8 cellular contexts compared by ENCODE assay signal in genomic region chr7:73451780-73452398, GRCh38. TPM values are rescaled to one million over a fixed set of nuclear protein-coding genes. Genes with fewer than 3 reads are reported as not detected.
DNase-seq lines count a peak whose midpoint lies in the region; ATAC-seq and TF ChIP-seq lines count a peak whose summit lies in the region.

No MANE protein-coding gene starts in this region.

- POLR2A ChIA-PET in CD8-positive, alpha-beta T cell (lab: Charles Lee): interaction anchor here (0.6 kb wide), 1 partner anchor 16 kb away, joined by 3 read pairs; no protein-coding TSS in a partner anchor
- POLR2A ChIA-PET in HCT116 (lab: Charles Lee): no interaction called here

- peak; percentile 92 for TF ChIP-seq RAD21 in HCT116 (IDR thresholded peaks at IDR 0.05; ENCODE audit: low read depth)

- H3K9me3 ChIP-seq in CD8-positive, alpha-beta T cell (ENCODE audit: low read length): no peaks in the 10 kb centered on the region
- H3K9me3 ChIP-seq in HCT116 (ENCODE audit: control insufficient read depth in 1 of 2, insufficient read depth in 1 of 2, low read depth in 1 of 2, low read length in 2 of 2): no peaks in the 10 kb centered on the region
- H3K9me3 ChIP-seq in mammary epithelial cell (replicated peaks; ENCODE audit: insufficient read depth, low read length): no peaks in the 10 kb centered on the region
- H3K9me3 ChIP-seq in transverse colon: no peaks in the 10 kb centered on the region

- peaks cover 11% of the 10 kb centered on the region; the same call in 1 of the 2 replicates for H4K20me1 ChIP-seq in HCT116 (ENCODE audit: insufficient read depth)
- no peaks in the 10 kb centered on the region for H4K20me1 ChIP-seq in mammary epithelial cell (ENCODE audit: insufficient read depth, low read length)

- H3K4me3 ChIP-seq in CD8-positive, alpha-beta T cell (ENCODE audit: low read depth, low read length): no peak overlapping the region
- no peak overlapping the region for H3K4me3 ChIP-seq in HCT116 (replicated peaks in 1 of 2; ENCODE audit: low read depth in 1 of 2, low read length in 2 of 2)
- H3K4me3 ChIP-seq in mammary epithelial cell (replicated peaks in 1 of 3; ENCODE audit: insufficient read depth in 1 of 3, low read depth in 2 of 3, low read length in 3 of 3): no peak overlapping the region
- H3K4me3 ChIP-seq in transverse colon: no peak overlapping the region

- H3K9ac ChIP-seq in HCT116 (ENCODE audit: low read length) (no peak overlapping the region), mammary epithelial cell (ENCODE audit: insufficient read depth, low read length) (no peak overlapping the region)

- dilution Hi-C loops in mammary epithelial cell (cut with HindIII; ENCODE audit: low sequenced_read_pairs): no loop called here

- H3K4me2 ChIP-seq in HCT116 (ENCODE audit: low read length): no peak overlapping the region
- no peak overlapping the region for H3K4me2 ChIP-seq in mammary epithelial cell (ENCODE audit: insufficient read depth, low read depth, low read length)

- in situ Hi-C loops in mammary epithelial cell (cut with MboI; ENCODE audit: low sequenced_read_pairs in 2 of 2): loop anchor here in 1 of 2 donors (10.0 kb wide), 1 partner anchor 127 kb away; the partner anchor contains the start of genes FKBP6 and TRIM50
- in situ Hi-C loops in transverse colon (cut with MboI; ENCODE audit: low pct_ligation_motif_present in 1 of 4, low pct_unique_long_range_greater_than_20kb in 1 of 4, low sequenced_read_pairs in 3 of 4): no loop called here

- no peak for TF ChIP-seq EP300 in transverse colon (IDR thresholded peaks at IDR 0.05; ENCODE audit: low read depth)

- peaks cover 76% of the 10 kb centered on the region for H3K36me3 Mint-ChIP-seq in CD8-positive, alpha-beta T cell

- CTCF ChIA-PET in CD8-positive, alpha-beta T cell (lab: Charles Lee): interaction anchor here (0.6 to 3.3 kb wide), 23 partner anchors 9 to 282 kb away, joined by 3 to 25 read pairs (median 5); partner anchors contain the start of gene BAZ1B
- CTCF ChIA-PET in HCT116 (lab: Charles Lee) (interaction anchor here (0.6 to 1.3 kb wide), 7 partner anchors 8 to 128 kb away, joined by 3 to 12 read pairs (median 6); no protein-coding TSS in a partner anchor), mammary epithelial cell (lab: Charles Lee; ENCODE audit: low non-redundant PET) (interaction anchor here (1.3 kb wide), 1 partner anchor 109 kb away, joined by 8 read pairs; no protein-coding TSS in a partner anchor)

- no peak overlapping the region for H3K27ac Mint-ChIP-seq in CD8-positive, alpha-beta T cell

- peak; percentile 98 for TF ChIP-seq CTCF in CD8-positive, alpha-beta T cell (IDR thresholded peaks at IDR 0.05)
- TF ChIP-seq CTCF in HCT116 (IDR thresholded peaks at IDR 0.05 in 2 of 3, conservative IDR thresholded peaks at IDR 0.05 in 1 of 3; ENCODE audit: borderline replicate concordance in 1 of 3, insufficient read depth in 1 of 3, low read depth in 2 of 3, low read length in 2 of 3): peak; percentile 83 to 99 (median 95)
- TF ChIP-seq CTCF in mammary epithelial cell (conservative IDR thresholded peaks at IDR 0.05 in 1 of 2, IDR thresholded peaks at IDR 0.05 in 1 of 2; ENCODE audit: extremely low read depth in 1 of 2, insufficient read depth in 1 of 2, low read depth in 1 of 2, low read length in 2 of 2): peak; percentile 97 to 100
- TF ChIP-seq CTCF in transverse colon (IDR thresholded peaks at IDR 0.05): peak; percentile 97 to 99 (median 98)

- peaks cover 45% of the 10 kb centered on the region for H3K36me3 ChIP-seq in CD8-positive, alpha-beta T cell (ENCODE audit: insufficient read depth, low read length)
- peaks cover 53% of the 10 kb centered on the region in 2 experiments for H3K36me3 ChIP-seq in HCT116 (ENCODE audit: control insufficient read depth in 1 of 2, insufficient read depth in 2 of 2, low read length in 2 of 2)
- peaks cover 51% of the 10 kb centered on the region for H3K36me3 ChIP-seq in mammary epithelial cell (ENCODE audit: insufficient read depth, low read length)
- peaks cover 0 to 59% (median 24%) of the 10 kb centered on the region in 4 donors for H3K36me3 ChIP-seq in transverse colon

- TF ChIP-seq POLR2A in HCT116 (IDR thresholded peaks at IDR 0.05; ENCODE audit: borderline replicate concordance, extremely low read depth, insufficient read depth, insufficient read length) (no peak), transverse colon (IDR thresholded peaks at IDR 0.05) (no peak)

- peak; percentile 98 for ATAC-seq in CD8-positive, alpha-beta T cell
- peak; percentile 78 for ATAC-seq in HCT116
- no peak for ATAC-seq in HG03378 (IDR thresholded peaks at IDR 0.05; ENCODE audit: unreplicated experiment)

- H3K4me3 Mint-ChIP-seq in CD8-positive, alpha-beta T cell: no peak overlapping the region

- DNase-seq in CD8-positive, alpha-beta T cell: peak in 2 of 7 experiments; percentile 21
- peak; percentile 39 for DNase-seq in HCT116 (ENCODE audit: low read depth, low spot score)
- peak; percentile 58 for DNase-seq in NCI-H82 (lab: John Stamatoyannopoulos, UW)
- DNase-seq in mammary epithelial cell: peak; percentile 24
- DNase-seq in left kidney (ENCODE audit: low read depth, low spot score): peak; percentile 69
- DNase-seq in transverse colon: no peak
- no peak for DNase-seq in activated CD4-positive, alpha-beta T cell treated with anti-CD3 and anti-CD28 coated beads, Interleukin-2, amount 50 U/mL, for 48 hours

- H3K4me1 ChIP-seq in CD8-positive, alpha-beta T cell (ENCODE audit: insufficient read depth, low read length): no peaks in the 10 kb centered on the region
- H3K4me1 ChIP-seq in HCT116 (ENCODE audit: control insufficient read depth in 1 of 2, insufficient read depth in 2 of 2, low read length in 2 of 2): no peaks in the 10 kb centered on the region
- H3K4me1 ChIP-seq in mammary epithelial cell (ENCODE audit: insufficient read depth, low read length): no peaks in the 10 kb centered on the region
- no peaks in the 10 kb centered on the region for H3K4me1 ChIP-seq in transverse colon

- WGBS in mammary epithelial cell (ENCODE audit: low coverage, missing lambda C conversion rate): 51% methylated on average over 4 of the region's 5 CpGs
- 36 to 60% methylated on average over 3 to 5 of the region's 5 CpGs for WGBS in transverse colon (ENCODE audit: low coverage in 1 of 2), 2 donors

- H3K4me1 Mint-ChIP-seq in CD8-positive, alpha-beta T cell (ENCODE audit: low read depth): peaks cover 22% of the 10 kb centered on the region

- H3K79me2 ChIP-seq in HCT116 (ENCODE audit: insufficient read depth, low read length): peaks cover 86% of the 10 kb centered on the region
- H3K79me2 ChIP-seq in mammary epithelial cell (ENCODE audit: insufficient read depth, low read length): peaks cover 24% of the 10 kb centered on the region

- H3K9me3 Mint-ChIP-seq in CD8-positive, alpha-beta T cell: no peaks in the 10 kb centered on the region

- no peaks in the 10 kb centered on the region for H3K27me3 Mint-ChIP-seq in CD8-positive, alpha-beta T cell (ENCODE audit: low read depth)

- no TSS peak for BruUV-seq in HCT116 (replicated peaks; lab: Mats Ljungman, UMichigan)
- no TSS peak for BruUV-seq in mammary epithelial cell (replicated peaks; lab: Mats Ljungman, UMichigan)

- no peaks in the 10 kb centered on the region for H3K9me2 ChIP-seq in HCT116 (ENCODE audit: insufficient read depth)

- intact Hi-C loops in CD8-positive, alpha-beta T cell (cut with DNase I, micrococcal nuclease): loop anchor here (1.0 to 10.0 kb wide), 3 partner anchors 128 to 629 kb away; partner anchors contain the start of gene ABHD11 (in 2 of the 2)
- intact Hi-C loops in HCT116 (cut with micrococcal nuclease): loop anchor here (1.0 kb wide), 2 partner anchors 110 to 128 kb away; no protein-coding TSS in a partner anchor
- intact Hi-C loops in mammary epithelial cell (cut with micrococcal nuclease): loop anchor here (1.0 to 10.0 kb wide), 3 partner anchors 110 to 283 kb away; partner anchors contain the start of gene ABHD11
- intact Hi-C loops in transverse colon (cut with DNase I; ENCODE audit: low total_unique reads): loop anchor here (5.0 kb wide), 1 partner anchor 105 kb away; no protein-coding TSS in a partner anchor

- H3K27me3 ChIP-seq in CD8-positive, alpha-beta T cell (ENCODE audit: insufficient read depth, low read length): no peaks in the 10 kb centered on the region
- no peaks in the 10 kb centered on the region for H3K27me3 ChIP-seq in HCT116 (ENCODE audit: insufficient read depth, low read length)
- no peaks in the 10 kb centered on the region for H3K27me3 ChIP-seq in mammary epithelial cell (ENCODE audit: insufficient read depth, low read length)
- H3K27me3 ChIP-seq in transverse colon: no peaks in the 10 kb centered on the region

- RAD21 ChIA-PET in HCT116 (lab: Charles Lee; ENCODE audit: low non-redundant PET in 1 of 2, low total read pairs in 2 of 2, uncharacterized antibody in 2 of 2, unreplicated experiment in 2 of 2): interaction anchor here in 1 of 2 experiments (0.6 to 1.0 kb wide), 3 partner anchors 93 to 629 kb away, joined by 3 read pairs; no protein-coding TSS in a partner anchor

- H3K27ac ChIP-seq in CD8-positive, alpha-beta T cell (ENCODE audit: low read depth, low read length): no peak overlapping the region
- H3K27ac ChIP-seq in HCT116 (ENCODE audit: low read depth, low read length) (no peak overlapping the region), mammary epithelial cell (ENCODE audit: insufficient read depth, low read depth, low read length) (no peak overlapping the region), transverse colon (no peak overlapping the region)

- H2AFZ ChIP-seq in HCT116 (ENCODE audit: low read depth, low read length, poor library complexity, severe bottlenecking) (no peak overlapping the region), mammary epithelial cell (ENCODE audit: low read depth, low read length) (no peak overlapping the region)

TF ChIP-seq in HCT116, 20 proteins besides CTCF, POLR2A, EP300 and RAD21 (continues in another document):
- no peak for TF ChIP-seq ZNF274 (IDR thresholded peaks at IDR 0.05; ENCODE audit: low read depth, low read length)
- no peak for TF ChIP-seq YY1 (IDR thresholded peaks at IDR 0.05; ENCODE audit: extremely low read depth, insufficient replicate concordance, low read depth, low read length)

RNA-seq across cellular contexts. Expression of gene FZD9, which starts 18.3 kb away (rescaled TPM):
- under 1 TPM; 0.16 to 0.28 TPM for total RNA-seq in CD8-positive, alpha-beta T cell
- total RNA-seq in HCT116 (2021; ENCODE audit: unreplicated experiment) (0.32 TPM), mammary epithelial cell (under 1 TPM; 0.33 to 0.71 TPM), transverse colon (1 to 10 TPM in 1 of 4 donors, under 1 TPM in 2, not detected in 1; 0.48 to 2.2 (median 0.82) TPM)
- 0.36 and 0.37 TPM in 2 replicates for polyA plus RNA-seq in HCT116 (2012)
- 0.20 TPM for polyA plus RNA-seq in mammary epithelial cell
- not detected for polyA minus RNA-seq in mammary epithelial cell

Comparison
In these comparisons a context has a peak if more than half of its experiments do, and no peak if none do; other contexts are left out.
1. DNase-seq: peak in HCT116 (single experiment), NCI-H82 (single experiment), mammary epithelial cell (single experiment) and left kidney (single experiment); none in transverse colon (single experiment) and activated CD4-positive, alpha-beta T cell treated with anti-CD3 and anti-CD28 coated beads, Interleukin-2, amount 50 U/mL, for 48 hours (0 of 2).
2. Peak in every context shown above with its lines, with median percentiles within 50 percentile points of each other: CTCF ChIP-seq.